Comparison of ENCODE assay signal across 22 cellular contexts in genomic region chr9:95620296-95620695, GRCh38.
"Had no signal": no experiment of that assay in that cellular context is flagged by ENCODE, and none has a peak within 500 bp of the region (broad histone marks: within the 10 kb centered on the region; RNA-seq: fewer than 3 reads in every experiment).

No MANE protein-coding gene starts in this region.

- H3K4me2 ChIP-seq: hepatocyte, neural progenitor cell had no signal

- H3K27ac ChIP-seq: dorsolateral prefrontal cortex, gastrocnemius medialis, heart left ventricle, hepatocyte, left lung, neural progenitor cell, prostate gland, right atrium auricular region, sigmoid colon, testis, tibial artery had no signal

- H3K9me3 ChIP-seq: gastrocnemius medialis, left lung, prostate gland, right atrium auricular region, sigmoid colon, testis had no signal

- H3K36me3 ChIP-seq: gastrocnemius medialis, heart left ventricle, left lung, neural progenitor cell, prostate gland, right atrium auricular region, sigmoid colon, tibial artery had no signal

- H3K4me3 ChIP-seq: dorsolateral prefrontal cortex, gastrocnemius medialis, heart left ventricle, hepatocyte, left lung, neural progenitor cell, prostate gland, right atrium auricular region, sigmoid colon, testis, tibial artery had no signal

- H2AFZ ChIP-seq: hepatocyte, neural progenitor cell had no signal

- H3K27me3 ChIP-seq: gastrocnemius medialis, hepatocyte, left lung, neural progenitor cell, right atrium auricular region, sigmoid colon, testis had no signal

- ATAC-seq: gastrocnemius medialis; heart left ventricle; left lung; naive thymus-derived CD4-positive, alpha-beta T cell; stimulated activated memory B cell treated with anti-CD40 and anti-IgM and Interleukin-4, amounts not matched to agents 10 μg/mL and 1 μg/mL and 100 μg/mL, for 72 hours; stimulated activated naive CD8-positive, alpha-beta T cell treated with anti-CD3 and anti-CD28 coated beads, Interleukin-15, Interleukin-2, amounts not matched to agents 100 U/mL and 50 U/mL, for 24 hours had no signal

- H3K9ac ChIP-seq: neural progenitor cell had no signal

- DNase-seq: dorsolateral prefrontal cortex; effector CD4-positive, alpha-beta T cell; foreskin fibroblast; gastrocnemius medialis; heart left ventricle; kidney; left lung; mesenchymal stem cell; naive thymus-derived CD4-positive, alpha-beta T cell; nucleus accumbens; sigmoid colon; stimulated activated CD4-positive, alpha-beta T cell treated with anti-CD3 and anti-CD28 coated beads, Interleukin-4, amount 100 ng/mL, for 4 hours; stimulated activated naive CD8-positive, alpha-beta T cell treated with anti-CD3 and anti-CD28 coated beads, Interleukin-15, Interleukin-2, amounts not matched to agents 100 U/mL and 50 U/mL, for 24 hours; substantia nigra; testis; tibial artery had no signal

- FAIRE-seq: colon, kidney had no signal

- H3K79me2 ChIP-seq: hepatocyte had no signal

- H3K4me1 ChIP-seq: gastrocnemius medialis, heart left ventricle, left lung, neural progenitor cell, prostate gland, right atrium auricular region, sigmoid colon, testis, tibial artery had no signal
